In the genomic region with DNA sequence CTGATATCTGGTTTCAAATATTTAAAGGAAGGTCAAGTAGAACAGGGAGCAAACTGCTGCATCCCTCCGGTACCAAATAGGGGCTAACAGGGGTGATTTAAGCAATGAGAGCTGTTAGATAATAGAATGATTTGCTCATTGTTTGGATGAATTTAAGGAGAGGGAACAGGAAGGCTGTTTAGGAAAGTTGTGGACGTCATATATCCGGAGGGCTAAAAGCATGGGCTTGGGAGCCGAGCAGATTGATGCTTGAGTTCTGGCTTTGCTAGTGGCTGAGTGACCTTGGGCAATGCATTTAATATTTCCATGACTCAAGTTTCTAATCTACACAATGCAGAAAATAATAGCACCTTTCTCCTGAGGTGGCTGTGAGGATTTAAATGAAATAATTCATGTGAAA, we compare ENCODE assay signal across 20 cellular contexts.
A peak's percentile ranks its signal among the peaks of the same experiment; 100 is the strongest.
DNase-seq lines count a peak whose midpoint lies in the region; ATAC-seq and TF ChIP-seq lines count a peak whose summit lies in the region.
"Had no signal": no experiment of that assay in that cellular context is flagged by ENCODE, and none has a peak within 500 bp of the region (broad histone marks: within the 10 kb centered on the region; RNA-seq: fewer than 3 reads in every experiment).

No MANE protein-coding gene starts in this region.

- H3K4me3 Mint-ChIP-seq in GM23338, result no peak overlapping the region
- H3K4me3 Mint-ChIP-seq: B cell; CD4-positive, CD25-positive, alpha-beta regulatory T cell; CD8-positive, alpha-beta memory T cell; H9; HFFc6 had no signal

- no peaks in the 10 kb centered on the region; the same call in 1 of the 2 replicates for H3K9me2 ChIP-seq in GM23338 (ENCODE audit: insufficient read depth)

- H3K27me3 Mint-ChIP-seq in GM23338 (ENCODE audit: insufficient read depth, low read depth, poor library complexity), result peaks cover 4% of the 10 kb centered on the region

- no peak for DNase-seq in GM23338 (ENCODE audit: low spot score)
- peak; percentile 63 for DNase-seq in dermis blood vessel endothelial cell
- DNase-seq in lung microvascular endothelial cell (ENCODE audit: low read depth in 2 of 2), result peak; percentile 65 to 82
- no peak for DNase-seq in T-helper 1 cell
- DNase-seq: CD4-positive, CD25-positive, alpha-beta regulatory T cell; CD8-positive, alpha-beta memory T cell; DMS 273 treated with DMSO at 0.1 percent for 48 hours; DMS79; EL; GDM1; GM23248; H9; HFFc6 had no signal

- H2AFZ ChIP-seq in GM23338, result peak overlapping the region; percentile 52; the same call in 1 of the 2 replicates
- H2AFZ ChIP-seq: GM23248 had no signal

- no peak overlapping the region for H3K4me2 ChIP-seq in GM23338
- H3K4me2 ChIP-seq: BLaER1 had no signal

- TF ChIP-seq CTCF in GM23338 (conservative IDR thresholded peaks at IDR 0.05; ENCODE audit: low read depth in 2 of 2), result no peak

- H3K27ac Mint-ChIP-seq in GM23338, result no peak overlapping the region
- H3K27ac Mint-ChIP-seq: B cell; CD4-positive, CD25-positive, alpha-beta regulatory T cell; H9; HFFc6 had no signal

- no peaks in the 10 kb centered on the region for H3K36me3 ChIP-seq in GM23338 (ENCODE audit: insufficient read depth)
- H3K36me3 ChIP-seq: BLaER1 had no signal

- ATAC-seq in GM23338, result no peak
- ATAC-seq in GM21367 (IDR thresholded peaks at IDR 0.05; ENCODE audit: unreplicated experiment), result no peak
- ATAC-seq in HG03354 (IDR thresholded peaks at IDR 0.05; ENCODE audit: poor library complexity, severe bottlenecking, unreplicated experiment), result no peak
- ATAC-seq: GM12878 had no signal

- no peak overlapping the region for H3K27ac ChIP-seq in GM23338 (ENCODE audit: low read depth)
- H3K27ac ChIP-seq: 22Rv1, BLaER1, C4-2B, GM23248 had no signal

- no peaks in the 10 kb centered on the region for H3K4me1 Mint-ChIP-seq in GM23338
- H3K4me1 Mint-ChIP-seq: B cell had no signal

- H3K4me3 ChIP-seq in GM23338, result no peak overlapping the region
- H3K4me3 ChIP-seq: BLaER1, GM12878, GM23248 had no signal

- H3K79me2 ChIP-seq in GM23338 (replicated peaks; ENCODE audit: insufficient read depth), result no peaks in the 10 kb centered on the region

- no peaks in the 10 kb centered on the region for H3K36me3 Mint-ChIP-seq in GM23338 (ENCODE audit: low read depth)
- H3K36me3 Mint-ChIP-seq: CD4-positive, CD25-positive, alpha-beta regulatory T cell had no signal

- no peaks in the 10 kb centered on the region for H3K27me3 ChIP-seq in GM23338 (ENCODE audit: insufficient read depth)

- H3K4me1 ChIP-seq in GM23338 (ENCODE audit: insufficient read depth), result no peaks in the 10 kb centered on the region

- no peaks in the 10 kb centered on the region for H3F3A ChIP-seq in GM23338 (replicated peaks; ENCODE audit: low read depth)

- H4K20me1 ChIP-seq in GM23338 (replicated peaks; ENCODE audit: insufficient read depth), result no peaks in the 10 kb centered on the region
- H4K20me1 ChIP-seq: BLaER1 had no signal

- no peaks in the 10 kb centered on the region for H3K9me3 Mint-ChIP-seq in GM23338
- H3K9me3 Mint-ChIP-seq: CD8-positive, alpha-beta memory T cell; H9; HFFc6 had no signal

TF ChIP-seq in GM23338, 12 proteins besides CTCF, POLR2A, EP300 and RAD21:
- TF ChIP-seq JUNB (IDR thresholded peaks at IDR 0.05; ENCODE audit: unreplicated experiment) (no peak), ZNF331 (CRISPR knock-in tag; IDR thresholded peaks at IDR 0.05; ENCODE audit: low read depth) (no peak), ZNF114 (CRISPR knock-in tag; IDR thresholded peaks at IDR 0.05) (no peak), CREB1 (CRISPR knock-in tag; IDR thresholded peaks at IDR 0.05; ENCODE audit: low read depth) (no peak), POLR2AphosphoS5 (IDR thresholded peaks at IDR 0.05; ENCODE audit: low read depth) (no peak), STAT1 (IDR thresholded peaks at IDR 0.05; ENCODE audit: unreplicated experiment) (no peak), NANOG (IDR thresholded peaks at IDR 0.05; ENCODE audit: borderline replicate concordance) (no peak), EZH2 (IDR thresholded peaks at IDR 0.05; ENCODE audit: low read depth, unreplicated experiment) (no peak)
- TF ChIP-seq, protein P1, sequence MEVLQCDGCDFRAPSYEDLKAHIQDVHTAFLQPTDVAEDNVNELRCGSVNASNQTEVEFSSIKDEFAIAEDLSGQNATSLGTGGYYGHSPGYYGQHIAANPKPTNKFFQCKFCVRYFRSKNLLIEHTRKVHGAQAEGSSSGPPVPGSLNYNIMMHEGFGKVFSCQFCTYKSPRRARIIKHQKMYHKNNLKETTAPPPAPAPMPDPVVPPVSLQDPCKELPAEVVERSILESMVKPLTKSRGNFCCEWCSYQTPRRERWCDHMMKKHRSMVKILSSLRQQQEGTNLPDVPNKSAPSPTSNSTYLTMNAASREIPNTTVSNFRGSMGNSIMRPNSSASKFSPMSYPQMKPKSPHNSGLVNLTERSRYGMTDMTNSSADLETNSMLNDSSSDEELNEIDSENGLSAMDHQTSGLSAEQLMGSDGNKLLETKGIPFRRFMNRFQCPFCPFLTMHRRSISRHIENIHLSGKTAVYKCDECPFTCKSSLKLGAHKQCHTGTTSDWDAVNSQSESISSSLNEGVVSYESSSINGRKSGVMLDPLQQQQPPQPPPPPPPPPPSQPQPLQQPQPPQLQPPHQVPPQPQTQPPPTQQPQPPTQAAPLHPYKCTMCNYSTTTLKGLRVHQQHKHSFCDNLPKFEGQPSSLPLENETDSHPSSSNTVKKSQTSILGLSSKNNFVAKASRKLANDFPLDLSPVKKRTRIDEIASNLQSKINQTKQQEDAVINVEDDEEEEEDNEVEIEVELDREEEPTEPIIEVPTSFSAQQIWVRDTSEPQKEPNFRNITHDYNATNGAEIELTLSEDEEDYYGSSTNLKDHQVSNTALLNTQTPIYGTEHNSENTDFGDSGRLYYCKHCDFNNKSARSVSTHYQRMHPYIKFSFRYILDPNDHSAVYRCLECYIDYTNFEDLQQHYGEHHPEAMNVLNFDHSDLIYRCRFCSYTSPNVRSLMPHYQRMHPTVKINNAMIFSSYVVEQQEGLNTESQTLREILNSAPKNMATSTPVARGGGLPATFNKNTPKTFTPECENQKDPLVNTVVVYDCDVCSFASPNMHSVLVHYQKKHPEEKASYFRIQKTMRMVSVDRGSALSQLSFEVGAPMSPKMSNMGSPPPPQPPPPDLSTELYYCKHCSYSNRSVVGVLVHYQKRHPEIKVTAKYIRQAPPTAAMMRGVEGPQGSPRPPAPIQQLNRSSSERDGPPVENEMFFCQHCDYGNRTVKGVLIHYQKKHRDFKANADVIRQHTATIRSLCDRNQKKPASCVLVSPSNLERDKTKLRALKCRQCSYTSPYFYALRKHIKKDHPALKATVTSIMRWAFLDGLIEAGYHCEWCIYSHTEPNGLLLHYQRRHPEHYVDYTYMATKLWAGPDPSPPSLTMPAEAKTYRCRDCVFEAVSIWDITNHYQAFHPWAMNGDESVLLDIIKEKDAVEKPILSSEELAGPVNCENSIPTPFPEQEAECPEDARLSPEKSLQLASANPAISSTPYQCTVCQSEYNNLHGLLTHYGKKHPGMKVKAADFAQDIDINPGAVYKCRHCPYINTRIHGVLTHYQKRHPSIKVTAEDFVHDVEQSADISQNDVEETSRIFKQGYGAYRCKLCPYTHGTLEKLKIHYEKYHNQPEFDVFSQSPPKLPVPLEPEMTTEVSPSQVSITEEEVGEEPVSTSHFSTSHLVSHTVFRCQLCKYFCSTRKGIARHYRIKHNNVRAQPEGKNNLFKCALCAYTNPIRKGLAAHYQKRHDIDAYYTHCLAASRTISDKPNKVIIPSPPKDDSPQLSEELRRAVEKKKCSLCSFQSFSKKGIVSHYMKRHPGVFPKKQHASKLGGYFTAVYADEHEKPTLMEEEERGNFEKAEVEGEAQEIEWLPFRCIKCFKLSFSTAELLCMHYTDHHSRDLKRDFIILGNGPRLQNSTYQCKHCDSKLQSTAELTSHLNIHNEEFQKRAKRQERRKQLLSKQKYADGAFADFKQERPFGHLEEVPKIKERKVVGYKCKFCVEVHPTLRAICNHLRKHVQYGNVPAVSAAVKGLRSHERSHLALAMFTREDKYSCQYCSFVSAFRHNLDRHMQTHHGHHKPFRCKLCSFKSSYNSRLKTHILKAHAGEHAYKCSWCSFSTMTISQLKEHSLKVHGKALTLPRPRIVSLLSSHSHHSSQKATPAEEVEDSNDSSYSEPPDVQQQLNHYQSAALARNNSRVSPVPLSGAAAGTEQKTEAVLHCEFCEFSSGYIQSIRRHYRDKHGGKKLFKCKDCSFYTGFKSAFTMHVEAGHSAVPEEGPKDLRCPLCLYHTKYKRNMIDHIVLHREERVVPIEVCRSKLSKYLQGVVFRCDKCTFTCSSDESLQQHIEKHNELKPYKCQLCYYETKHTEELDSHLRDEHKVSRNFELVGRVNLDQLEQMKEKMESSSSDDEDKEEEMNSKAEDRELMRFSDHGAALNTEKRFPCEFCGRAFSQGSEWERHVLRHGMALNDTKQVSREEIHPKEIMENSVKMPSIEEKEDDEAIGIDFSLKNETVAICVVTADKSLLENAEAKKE (CRISPR knock-in tag; IDR thresholded peaks at IDR 0.05), result no peak
- TF ChIP-seq, protein P2, sequence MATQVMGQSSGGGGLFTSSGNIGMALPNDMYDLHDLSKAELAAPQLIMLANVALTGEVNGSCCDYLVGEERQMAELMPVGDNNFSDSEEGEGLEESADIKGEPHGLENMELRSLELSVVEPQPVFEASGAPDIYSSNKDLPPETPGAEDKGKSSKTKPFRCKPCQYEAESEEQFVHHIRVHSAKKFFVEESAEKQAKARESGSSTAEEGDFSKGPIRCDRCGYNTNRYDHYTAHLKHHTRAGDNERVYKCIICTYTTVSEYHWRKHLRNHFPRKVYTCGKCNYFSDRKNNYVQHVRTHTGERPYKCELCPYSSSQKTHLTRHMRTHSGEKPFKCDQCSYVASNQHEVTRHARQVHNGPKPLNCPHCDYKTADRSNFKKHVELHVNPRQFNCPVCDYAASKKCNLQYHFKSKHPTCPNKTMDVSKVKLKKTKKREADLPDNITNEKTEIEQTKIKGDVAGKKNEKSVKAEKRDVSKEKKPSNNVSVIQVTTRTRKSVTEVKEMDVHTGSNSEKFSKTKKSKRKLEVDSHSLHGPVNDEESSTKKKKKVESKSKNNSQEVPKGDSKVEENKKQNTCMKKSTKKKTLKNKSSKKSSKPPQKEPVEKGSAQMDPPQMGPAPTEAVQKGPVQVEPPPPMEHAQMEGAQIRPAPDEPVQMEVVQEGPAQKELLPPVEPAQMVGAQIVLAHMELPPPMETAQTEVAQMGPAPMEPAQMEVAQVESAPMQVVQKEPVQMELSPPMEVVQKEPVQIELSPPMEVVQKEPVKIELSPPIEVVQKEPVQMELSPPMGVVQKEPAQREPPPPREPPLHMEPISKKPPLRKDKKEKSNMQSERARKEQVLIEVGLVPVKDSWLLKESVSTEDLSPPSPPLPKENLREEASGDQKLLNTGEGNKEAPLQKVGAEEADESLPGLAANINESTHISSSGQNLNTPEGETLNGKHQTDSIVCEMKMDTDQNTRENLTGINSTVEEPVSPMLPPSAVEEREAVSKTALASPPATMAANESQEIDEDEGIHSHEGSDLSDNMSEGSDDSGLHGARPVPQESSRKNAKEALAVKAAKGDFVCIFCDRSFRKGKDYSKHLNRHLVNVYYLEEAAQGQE (IDR thresholded peaks at IDR 0.05; ENCODE audit: unreplicated experiment), result no peak

Comparison
In these comparisons a context has a peak if more than half of its experiments do, and no peak if none do; other contexts are left out.
1. DNase-seq: peak in dermis blood vessel endothelial cell (single experiment) and lung microvascular endothelial cell (2 of 2); none in GM23338 (single experiment) and T-helper 1 cell (0 of 5).